15 cellular contexts compared by ENCODE assay signal in the genomic region with DNA sequence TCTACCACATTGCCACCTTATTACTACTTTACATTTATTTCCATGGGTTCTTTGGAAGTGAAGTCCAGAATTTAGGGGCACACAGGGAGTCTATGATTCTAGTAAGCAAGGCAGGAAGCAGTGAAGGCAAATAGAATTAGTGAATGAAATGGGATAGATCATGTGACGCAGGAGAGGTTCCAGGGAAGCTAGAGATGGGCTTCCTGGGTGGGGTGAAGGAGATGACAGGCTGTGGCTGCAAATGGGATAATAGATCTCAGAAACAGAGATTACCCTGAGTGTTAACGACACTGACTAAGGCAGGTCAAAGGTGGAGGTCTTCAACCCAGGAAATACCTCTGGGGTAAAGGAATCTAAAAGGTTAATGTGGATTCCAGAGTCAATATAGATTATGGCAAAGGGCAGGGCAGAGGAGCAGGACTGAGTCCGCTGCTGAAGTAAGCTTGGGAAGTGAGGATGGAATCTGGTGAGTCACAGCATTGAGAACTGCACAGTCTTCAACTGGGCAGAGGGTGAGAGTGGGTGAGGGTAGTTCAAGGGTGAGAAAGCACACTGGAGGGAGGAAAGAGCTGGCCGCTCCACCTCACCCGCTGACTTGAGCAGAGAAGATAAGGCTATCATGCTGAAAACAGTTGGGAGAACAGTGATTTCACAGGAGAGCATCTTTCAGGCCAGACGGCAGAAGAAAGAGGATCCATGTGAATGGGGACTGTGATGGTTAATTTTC.
DNase-seq lines count a peak whose midpoint lies in the region; ATAC-seq, FAIRE-seq and TF ChIP-seq lines count a peak whose summit lies in the region.
"Had no signal": no experiment of that assay in that cellular context is flagged by ENCODE, and none has a peak within 500 bp of the region (broad histone marks: within the 10 kb centered on the region; RNA-seq: fewer than 3 reads in every experiment).

No MANE protein-coding gene starts in this region.

- TF ChIP-seq EP300 in A549 (IDR thresholded peaks at IDR 0.05): no peak

- H3K36me3 Mint-ChIP-seq in CD8-positive, alpha-beta memory T cell: no peaks in the 10 kb centered on the region
- H3K36me3 Mint-ChIP-seq: naive thymus-derived CD4-positive, alpha-beta T cell had no signal

- no peak for FAIRE-seq in A549 (lab: Jason Lieb, UNC)

- H3K9me3 Mint-ChIP-seq in CD8-positive, alpha-beta memory T cell: no peaks in the 10 kb centered on the region
- H3K9me3 Mint-ChIP-seq: activated naive CD4-positive, alpha-beta T cell treated with anti-CD3 and anti-CD28 coated beads for 36 hours; naive thymus-derived CD4-positive, alpha-beta T cell had no signal

- no peak for TF ChIP-seq POLR2A in A549 (IDR thresholded peaks at IDR 0.05; ENCODE audit: low read length)

- no peak overlapping the region for H3K4me3 Mint-ChIP-seq in CD8-positive, alpha-beta memory T cell
- H3K4me3 Mint-ChIP-seq: activated naive CD4-positive, alpha-beta T cell treated with anti-CD3 and anti-CD28 coated beads for 36 hours; naive thymus-derived CD4-positive, alpha-beta T cell had no signal

- POLR2A ChIA-PET in A549 (lab: Yijun Ruan, JAX): no interaction called here
- POLR2A ChIA-PET in CD8-positive, alpha-beta memory T cell (lab: Charles Lee): no interaction called here

- in situ Hi-C loops in astrocyte of the spinal cord (cut with HindIII; ENCODE audit: low sequenced_read_pairs): no loop called here

- peaks cover 2 to 12% of the 10 kb centered on the region in 2 donors for H3K27me3 Mint-ChIP-seq in CD8-positive, alpha-beta memory T cell

- H3K36me3 ChIP-seq in CD8-positive, alpha-beta memory T cell (ENCODE audit: insufficient read depth, low read length): no peaks in the 10 kb centered on the region
- H3K36me3 ChIP-seq: HAP-1 had no signal

- 63% methylated on average over 6 of the region's 6 CpGs for WGBS in A549 (ENCODE audit: missing lambda C conversion rate)

- ATAC-seq in A549: peak; percentile 77 to 92; a peak in 4 of 6 replicates
- ATAC-seq: naive thymus-derived CD4-positive, alpha-beta T cell had no signal

- H3K4me2 ChIP-seq in A549: peak overlapping the region; percentile 29; the same call in 1 of the 3 replicates

- H3K9me3 ChIP-seq in A549: no peaks in the 10 kb centered on the region
- no peaks in the 10 kb centered on the region for H3K9me3 ChIP-seq in CD8-positive, alpha-beta memory T cell (ENCODE audit: low read length)
- H3K9me3 ChIP-seq: HAP-1 had no signal

- peak overlapping the region in 1 of 2 experiments; percentile 63; a peak in 3 of 6 replicates for H3K27ac ChIP-seq in A549
- H3K27ac ChIP-seq in CD8-positive, alpha-beta memory T cell (ENCODE audit: low read depth, low read length): no peak overlapping the region

- no peak for TF ChIP-seq RAD21 in A549 (conservative IDR thresholded peaks at IDR 0.05 in 1 of 2, IDR thresholded peaks at IDR 0.05 in 1 of 2)

- TF ChIP-seq CTCF in A549 (IDR thresholded peaks at IDR 0.05) (no peak), astrocyte of the spinal cord (IDR thresholded peaks at IDR 0.05; ENCODE audit: low read depth, low read length) (no peak)

- peak overlapping the region in 1 of 8 donors; percentile 48 for H3K27ac Mint-ChIP-seq in CD8-positive, alpha-beta memory T cell
- H3K27ac Mint-ChIP-seq: activated naive CD4-positive, alpha-beta T cell treated with anti-CD3 and anti-CD28 coated beads for 36 hours had no signal

- H3K4me3 ChIP-seq in A549: no peak overlapping the region
- no peak overlapping the region for H3K4me3 ChIP-seq in astrocyte of the spinal cord (ENCODE audit: low read depth, low read length)
- no peak overlapping the region for H3K4me3 ChIP-seq in CD8-positive, alpha-beta memory T cell (ENCODE audit: low read length)
- H3K4me3 ChIP-seq: HAP-1 had no signal

- H3K4me1 Mint-ChIP-seq in CD8-positive, alpha-beta memory T cell: peaks cover 0 to 3% (median 0%) of the 10 kb centered on the region in 3 donors

- H3K4me1 ChIP-seq in A549: peaks cover 26% of the 10 kb centered on the region; the same call in 2 of the 3 replicates
- H3K4me1 ChIP-seq in CD8-positive, alpha-beta memory T cell (ENCODE audit: insufficient read depth, low read length): no peaks in the 10 kb centered on the region
- H3K4me1 ChIP-seq: HAP-1 had no signal

- DNase-seq in A549 (ENCODE audit: low read depth in 1 of 2, low spot score in 1 of 2): peak in 1 of 2 experiments; percentile 12
- peak; percentile 39 for DNase-seq in HT-29 (ENCODE audit: low spot score)
- peak; percentile 39 for DNase-seq in astrocyte of the spinal cord (ENCODE audit: low read depth, low spot score)
- DNase-seq in iris pigment epithelial cell (ENCODE audit: low read depth): peak; percentile 74
- DNase-seq in CD8-positive, alpha-beta memory T cell: no peak
- DNase-seq in COR-L47 (lab: John Stamatoyannopoulos, UW): no peak
- no peak for DNase-seq in activated CD8-positive, alpha-beta memory T cell treated with anti-CD3 and anti-CD28 coated beads for 24 hours
- no peak for DNase-seq in cerebellar cortex (ENCODE audit: low spot score)
- DNase-seq: activated CD4-positive, alpha-beta T cell treated with anti-CD3 and anti-CD28 coated beads, Interleukin-2, amount 50 U/mL, for 1 hour; activated naive CD4-positive, alpha-beta T cell treated with anti-CD3 and anti-CD28 coated beads for 36 hours; MV-4-11; naive thymus-derived CD4-positive, alpha-beta T cell; NCI-H524; stimulated activated CD4-positive, alpha-beta T cell treated with anti-CD3 and anti-CD28 coated beads, Interleukin-12 subunit alpha, Interleukin-12 subunit beta, amount 100 ng/mL, for 4 hours had no signal

- CTCF ChIA-PET in A549 (lab: Yijun Ruan, JAX): interaction anchor here (2.4 kb wide), 1 partner anchor 9 kb away, joined by 7 read pairs; no protein-coding TSS in a partner anchor
- CTCF ChIA-PET in CD8-positive, alpha-beta memory T cell (lab: Charles Lee): interaction anchor here (1.2 kb wide), 1 partner anchor 36 kb away, joined by 3 read pairs; no protein-coding TSS in a partner anchor

- no peaks in the 10 kb centered on the region for H3K27me3 ChIP-seq in CD8-positive, alpha-beta memory T cell (ENCODE audit: insufficient read depth, low read length, poor library complexity, severe bottlenecking)

TF ChIP-seq in A549, 52 proteins besides CTCF, POLR2A, EP300 and RAD21:
- TF ChIP-seq CBX2 (IDR thresholded peaks at IDR 0.05; ENCODE audit: borderline replicate concordance, low read depth): no peak
- TF ChIP-seq CHD2 (IDR thresholded peaks at IDR 0.05; ENCODE audit: low read length, partially characterized antibody): no peak
- TF ChIP-seq ZFP36 (IDR thresholded peaks at IDR 0.05; ENCODE audit: borderline replicate concordance, partially characterized antibody): no peak
- no peak for TF ChIP-seq FOXS1 (CRISPR knock-in tag; IDR thresholded peaks at IDR 0.05)
- TF ChIP-seq HOXA7 (CRISPR knock-in tag; IDR thresholded peaks at IDR 0.05): no peak
- TF ChIP-seq, protein P1, sequence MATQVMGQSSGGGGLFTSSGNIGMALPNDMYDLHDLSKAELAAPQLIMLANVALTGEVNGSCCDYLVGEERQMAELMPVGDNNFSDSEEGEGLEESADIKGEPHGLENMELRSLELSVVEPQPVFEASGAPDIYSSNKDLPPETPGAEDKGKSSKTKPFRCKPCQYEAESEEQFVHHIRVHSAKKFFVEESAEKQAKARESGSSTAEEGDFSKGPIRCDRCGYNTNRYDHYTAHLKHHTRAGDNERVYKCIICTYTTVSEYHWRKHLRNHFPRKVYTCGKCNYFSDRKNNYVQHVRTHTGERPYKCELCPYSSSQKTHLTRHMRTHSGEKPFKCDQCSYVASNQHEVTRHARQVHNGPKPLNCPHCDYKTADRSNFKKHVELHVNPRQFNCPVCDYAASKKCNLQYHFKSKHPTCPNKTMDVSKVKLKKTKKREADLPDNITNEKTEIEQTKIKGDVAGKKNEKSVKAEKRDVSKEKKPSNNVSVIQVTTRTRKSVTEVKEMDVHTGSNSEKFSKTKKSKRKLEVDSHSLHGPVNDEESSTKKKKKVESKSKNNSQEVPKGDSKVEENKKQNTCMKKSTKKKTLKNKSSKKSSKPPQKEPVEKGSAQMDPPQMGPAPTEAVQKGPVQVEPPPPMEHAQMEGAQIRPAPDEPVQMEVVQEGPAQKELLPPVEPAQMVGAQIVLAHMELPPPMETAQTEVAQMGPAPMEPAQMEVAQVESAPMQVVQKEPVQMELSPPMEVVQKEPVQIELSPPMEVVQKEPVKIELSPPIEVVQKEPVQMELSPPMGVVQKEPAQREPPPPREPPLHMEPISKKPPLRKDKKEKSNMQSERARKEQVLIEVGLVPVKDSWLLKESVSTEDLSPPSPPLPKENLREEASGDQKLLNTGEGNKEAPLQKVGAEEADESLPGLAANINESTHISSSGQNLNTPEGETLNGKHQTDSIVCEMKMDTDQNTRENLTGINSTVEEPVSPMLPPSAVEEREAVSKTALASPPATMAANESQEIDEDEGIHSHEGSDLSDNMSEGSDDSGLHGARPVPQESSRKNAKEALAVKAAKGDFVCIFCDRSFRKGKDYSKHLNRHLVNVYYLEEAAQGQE (IDR thresholded peaks at IDR 0.05): no peak
- TF ChIP-seq TP53 (CRISPR knock-in tag; IDR thresholded peaks at IDR 0.05): no peak
- TF ChIP-seq MYC (IDR thresholded peaks at IDR 0.05; ENCODE audit: borderline replicate concordance, low read length): no peak
- no peak for TF ChIP-seq NFE2L2 (conservative IDR thresholded peaks at IDR 0.05; ENCODE audit: low read length)
- no peak for TF ChIP-seq NR3C1 (IDR thresholded peaks at IDR 0.05)
- no peak for TF ChIP-seq TFCP2L1 (CRISPR knock-in tag; IDR thresholded peaks at IDR 0.05)
- TF ChIP-seq KDM5A (IDR thresholded peaks at IDR 0.05): no peak
- no peak for TF ChIP-seq SREBF2 (IDR thresholded peaks at IDR 0.05)
- TF ChIP-seq FOSL2 (IDR thresholded peaks at IDR 0.05): no peak
- no peak for TF ChIP-seq FOSL2 (CRISPR knock-in tag; IDR thresholded peaks at IDR 0.05)
- TF ChIP-seq ESRRA (IDR thresholded peaks at IDR 0.05; ENCODE audit: borderline replicate concordance, low read length): no peak

Comparison
In these comparisons a context has a peak if more than half of its experiments do, and no peak if none do; other contexts are left out.
1. DNase-seq: peak in HT-29 (single experiment), astrocyte of the spinal cord (single experiment) and iris pigment epithelial cell (single experiment); none in CD8-positive, alpha-beta memory T cell (0 of 5), COR-L47 (single experiment), activated CD8-positive, alpha-beta memory T cell treated with anti-CD3 and anti-CD28 coated beads for 24 hours (single experiment) and cerebellar cortex (single experiment).